9 cellular contexts compared by ENCODE assay signal in the genomic region with DNA sequence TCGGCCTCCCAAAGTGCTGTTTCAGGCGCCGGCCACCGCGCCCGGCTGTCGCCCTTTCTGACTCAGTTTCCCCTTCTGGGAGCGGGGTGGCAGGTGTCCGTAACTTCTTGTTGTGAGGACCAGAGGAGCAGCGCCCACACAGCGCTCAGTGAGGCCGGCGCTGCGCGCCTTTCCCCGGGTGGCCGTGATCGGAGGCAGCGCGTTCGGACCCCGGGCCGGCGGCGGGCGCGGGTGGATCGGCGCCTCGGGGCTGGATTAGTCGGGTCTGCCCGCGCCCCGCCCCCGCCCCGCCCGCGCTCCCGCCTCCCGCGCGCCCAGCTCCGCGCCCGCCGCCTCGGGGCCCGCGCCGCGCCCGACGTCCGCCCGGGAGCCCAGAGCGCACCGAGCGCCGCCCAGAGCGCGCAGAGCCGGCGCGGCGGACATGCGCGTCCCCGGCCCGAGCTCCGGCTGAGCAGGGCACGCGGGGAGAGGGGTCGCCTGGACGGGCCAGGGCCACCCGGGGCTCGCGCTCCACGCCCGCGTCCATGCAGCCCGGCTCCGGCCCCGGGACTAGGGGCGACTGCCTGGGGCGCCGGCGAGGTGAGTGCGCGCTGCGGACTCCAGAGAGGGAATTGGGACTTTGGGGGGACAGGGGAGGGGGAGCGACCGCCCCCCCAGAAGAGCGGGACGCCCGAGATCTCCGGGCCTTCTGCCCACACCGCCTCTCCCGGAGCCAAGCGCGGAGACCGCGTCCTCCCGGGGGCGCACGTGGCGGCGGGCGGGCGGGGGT. TPM values are rescaled to one million over a fixed set of nuclear protein-coding genes. Genes with fewer than 3 reads are reported as not detected.
DNase-seq lines count a peak whose midpoint lies in the region; ATAC-seq and TF ChIP-seq lines count a peak whose summit lies in the region.
"Had no signal": no experiment of that assay in that cellular context is flagged by ENCODE, and none has a peak within 500 bp of the region (broad histone marks: within the 10 kb centered on the region; RNA-seq: fewer than 3 reads in every experiment).

No MANE protein-coding gene starts in this region.

- H3K4me1 Mint-ChIP-seq in CD14-positive monocyte (peaks cover 24% of the 10 kb centered on the region), GM23338 (peaks cover 7% of the 10 kb centered on the region)

- DNase-seq in CD14-positive monocyte (ENCODE audit: low spot score) (no peak), GM23338 (ENCODE audit: low spot score) (peak; percentile 79), NCI-H510A (lab: John Stamatoyannopoulos, UW) (peak; percentile 77), fibroblast of the aortic adventitia (ENCODE audit: low read depth) (no peak), upper lobe of right lung (no peak)
- DNase-seq in activated T-cell treated with anti-CD3 and anti-CD28 coated beads, Interleukin-2, amount 50 U/mL, for 1 hour, result peak; percentile 53

- peak; percentile 39 for TF ChIP-seq RAD21 in neural cell (conservative IDR thresholded peaks at IDR 0.05)

- TF ChIP-seq EP300 in neural cell (conservative IDR thresholded peaks at IDR 0.05; ENCODE audit: poor library complexity, severe bottlenecking), result no peak

- H3K4me2 ChIP-seq in GM23338, result peak overlapping the region; percentile 96
- no peak overlapping the region for H3K4me2 ChIP-seq in neural cell (ENCODE audit: low read length)

- H3K36me3 ChIP-seq in GM23338 (ENCODE audit: insufficient read depth) (no peaks in the 10 kb centered on the region), neural cell (ENCODE audit: insufficient read depth, low read length) (no peaks in the 10 kb centered on the region), upper lobe of right lung (no peaks in the 10 kb centered on the region)

- H3K4me1 ChIP-seq in GM23338 (ENCODE audit: insufficient read depth), result no peaks in the 10 kb centered on the region; the same call in 1 of the 2 replicates
- H3K4me1 ChIP-seq in upper lobe of right lung, result peaks cover 9% of the 10 kb centered on the region

- TF ChIP-seq CTCF in CD14-positive monocyte (IDR thresholded peaks at IDR 0.05) (no peak), GM23338 (conservative IDR thresholded peaks at IDR 0.05; ENCODE audit: low read depth in 2 of 2) (peak; percentile 6 to 31; a peak in 2 of 4 replicates), fibroblast of the aortic adventitia (IDR thresholded peaks at IDR 0.05; ENCODE audit: insufficient read depth, low read length) (no peak), neural cell (IDR thresholded peaks at IDR 0.05; ENCODE audit: poor library complexity, severe bottlenecking) (no peak), upper lobe of right lung (IDR thresholded peaks at IDR 0.05) (no peak)

- peak overlapping the region; percentile 65 to 86 for H3K4me3 Mint-ChIP-seq in CD14-positive monocyte
- peak overlapping the region; percentile 86 for H3K4me3 Mint-ChIP-seq in GM23338

- H3K9me2 ChIP-seq in GM23338 (ENCODE audit: insufficient read depth) (no peaks in the 10 kb centered on the region), neural cell (ENCODE audit: insufficient read depth, low read length) (no peaks in the 10 kb centered on the region)

- H3K27ac ChIP-seq in GM23338 (ENCODE audit: low read depth) (no peak overlapping the region), neural cell (ENCODE audit: low read length) (peak overlapping the region; percentile 58), upper lobe of right lung (no peak overlapping the region)

- intact Hi-C loops in CD14-positive monocyte (cut with micrococcal nuclease), result no loop called here
- intact Hi-C loops in upper lobe of right lung (cut with DNase I), result no loop called here

- peaks cover 37% of the 10 kb centered on the region for H3K27me3 ChIP-seq in GM23338 (ENCODE audit: insufficient read depth)
- H3K27me3 ChIP-seq in neural cell (ENCODE audit: insufficient read depth, low read depth, low read length), result no peaks in the 10 kb centered on the region
- H3K27me3 ChIP-seq in upper lobe of right lung, result no peaks in the 10 kb centered on the region

- H3K79me2 ChIP-seq in GM23338 (replicated peaks; ENCODE audit: insufficient read depth) (peaks cover 32% of the 10 kb centered on the region), neural cell (replicated peaks; ENCODE audit: insufficient read depth, low read length) (peaks cover 30% of the 10 kb centered on the region)

- H3K9me3 ChIP-seq in neural cell (ENCODE audit: low read length), result no peaks in the 10 kb centered on the region
- H3K9me3 ChIP-seq in upper lobe of right lung, result no peaks in the 10 kb centered on the region

- ATAC-seq in GM23338 (peak; percentile 24), upper lobe of right lung (peak; percentile 75), GM18520 (IDR thresholded peaks at IDR 0.05; ENCODE audit: unreplicated experiment) (no peak)

- peaks cover 0 to 12% (median 2%) of the 10 kb centered on the region in 7 donors for H3K9me3 Mint-ChIP-seq in CD14-positive monocyte
- no peaks in the 10 kb centered on the region; the same call in 2 of the 3 replicates for H3K9me3 Mint-ChIP-seq in GM23338

- H3K27ac Mint-ChIP-seq in CD14-positive monocyte (no peak overlapping the region), GM23338 (no peak overlapping the region)

- peaks cover 11 to 16% of the 10 kb centered on the region in 2 donors for H3K36me3 Mint-ChIP-seq in CD14-positive monocyte
- peaks cover 4% of the 10 kb centered on the region for H3K36me3 Mint-ChIP-seq in GM23338 (ENCODE audit: low read depth)

- H2AFZ ChIP-seq in GM23338, result no peak overlapping the region
- no peak overlapping the region for H2AFZ ChIP-seq in neural cell (ENCODE audit: low read depth, low read length)

- H3K27me3 Mint-ChIP-seq in CD14-positive monocyte (ENCODE audit: low read depth in 3 of 3), result peaks cover 24 to 40% (median 34%) of the 10 kb centered on the region in 3 donors
- H3K27me3 Mint-ChIP-seq in GM23338 (ENCODE audit: insufficient read depth, low read depth, poor library complexity), result peaks cover 37% of the 10 kb centered on the region

- H3F3A ChIP-seq in GM23338 (replicated peaks; ENCODE audit: low read depth) (0 out of 2 replicates have a peak, but pooled peaks cover 4% of the 10 kb centered on the region), neural cell (ENCODE audit: insufficient read depth, low read length, poor library complexity, severe bottlenecking) (no peaks in the 10 kb centered on the region)

- H3K4me3 ChIP-seq in GM23338 (peak overlapping the region; percentile 96), fibroblast of the aortic adventitia (ENCODE audit: low read depth, low read length) (peak overlapping the region; percentile 72), neural cell (ENCODE audit: low read length) (peak overlapping the region; percentile 78), upper lobe of right lung (peak overlapping the region; percentile 60)

- H4K20me1 ChIP-seq in GM23338 (replicated peaks; ENCODE audit: insufficient read depth), result peaks cover 7% of the 10 kb centered on the region
- peaks cover 9% of the 10 kb centered on the region for H4K20me1 ChIP-seq in neural cell (ENCODE audit: insufficient read depth)

- peak overlapping the region; percentile 81 for H3K9ac ChIP-seq in neural cell (ENCODE audit: low read length)

TF ChIP-seq in GM23338, 12 proteins besides CTCF, POLR2A, EP300 and RAD21:
- TF ChIP-seq CREB1 (CRISPR knock-in tag; IDR thresholded peaks at IDR 0.05; ENCODE audit: low read depth) (no peak), POLR2AphosphoS5 (IDR thresholded peaks at IDR 0.05; ENCODE audit: low read depth) (peak; percentile 61)

TF ChIP-seq in neural cell, 6 proteins besides CTCF, POLR2A, EP300 and RAD21:
- TF ChIP-seq EZH2 (IDR thresholded peaks at IDR 0.05; ENCODE audit: borderline replicate concordance, insufficient read depth, low read length, poor library complexity, severe bottlenecking) (no peak), SMC3 (conservative IDR thresholded peaks at IDR 0.05; ENCODE audit: poor library complexity) (peak; percentile 29), TAF1 (IDR thresholded peaks at IDR 0.05; ENCODE audit: low read depth) (no peak), MXI1 (conservative IDR thresholded peaks at IDR 0.05; ENCODE audit: poor library complexity, severe bottlenecking) (peak; percentile 87), POLR2AphosphoS5 (IDR thresholded peaks at IDR 0.05) (peak; percentile 82)
- TF ChIP-seq, protein P1, sequence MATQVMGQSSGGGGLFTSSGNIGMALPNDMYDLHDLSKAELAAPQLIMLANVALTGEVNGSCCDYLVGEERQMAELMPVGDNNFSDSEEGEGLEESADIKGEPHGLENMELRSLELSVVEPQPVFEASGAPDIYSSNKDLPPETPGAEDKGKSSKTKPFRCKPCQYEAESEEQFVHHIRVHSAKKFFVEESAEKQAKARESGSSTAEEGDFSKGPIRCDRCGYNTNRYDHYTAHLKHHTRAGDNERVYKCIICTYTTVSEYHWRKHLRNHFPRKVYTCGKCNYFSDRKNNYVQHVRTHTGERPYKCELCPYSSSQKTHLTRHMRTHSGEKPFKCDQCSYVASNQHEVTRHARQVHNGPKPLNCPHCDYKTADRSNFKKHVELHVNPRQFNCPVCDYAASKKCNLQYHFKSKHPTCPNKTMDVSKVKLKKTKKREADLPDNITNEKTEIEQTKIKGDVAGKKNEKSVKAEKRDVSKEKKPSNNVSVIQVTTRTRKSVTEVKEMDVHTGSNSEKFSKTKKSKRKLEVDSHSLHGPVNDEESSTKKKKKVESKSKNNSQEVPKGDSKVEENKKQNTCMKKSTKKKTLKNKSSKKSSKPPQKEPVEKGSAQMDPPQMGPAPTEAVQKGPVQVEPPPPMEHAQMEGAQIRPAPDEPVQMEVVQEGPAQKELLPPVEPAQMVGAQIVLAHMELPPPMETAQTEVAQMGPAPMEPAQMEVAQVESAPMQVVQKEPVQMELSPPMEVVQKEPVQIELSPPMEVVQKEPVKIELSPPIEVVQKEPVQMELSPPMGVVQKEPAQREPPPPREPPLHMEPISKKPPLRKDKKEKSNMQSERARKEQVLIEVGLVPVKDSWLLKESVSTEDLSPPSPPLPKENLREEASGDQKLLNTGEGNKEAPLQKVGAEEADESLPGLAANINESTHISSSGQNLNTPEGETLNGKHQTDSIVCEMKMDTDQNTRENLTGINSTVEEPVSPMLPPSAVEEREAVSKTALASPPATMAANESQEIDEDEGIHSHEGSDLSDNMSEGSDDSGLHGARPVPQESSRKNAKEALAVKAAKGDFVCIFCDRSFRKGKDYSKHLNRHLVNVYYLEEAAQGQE (IDR thresholded peaks at IDR 0.05; ENCODE audit: borderline replicate concordance), result no peak

RNA-seq across cellular contexts. Expression of a gene that starts 50.5 kb away (rescaled TPM):
- polyA plus RNA-seq in CD14-positive monocyte, result not detected
- total RNA-seq in GM23338 (2014; rRNA removed; shearing (Covaris generic)), result 1.7 TPM in 1 of 2 replicates, not detected in the other
- polyA plus RNA-seq in GM23338 (2016; fragmentation: Nextera tagmentation; extraction: Ambion mirVana), result not detected in 2 replicates
- not detected in 2 replicates for total RNA-seq in fibroblast of the aortic adventitia (ENCODE audit: low replicate concordance)
- not detected in 2 replicates for polyA plus RNA-seq in neural cell
- polyA minus RNA-seq in neural cell, result not detected in 2 replicates
- total RNA-seq in upper lobe of right lung, result 1.8 TPM

RNA-seq across cellular contexts. Expression of a gene that starts 58.7 kb away (rescaled TPM):
- polyA plus RNA-seq in CD14-positive monocyte, result not detected
- total RNA-seq in GM23338 (2014; rRNA removed; shearing (Covaris generic)), result 1.7 and 3.0 TPM in 2 replicates
- polyA plus RNA-seq in GM23338 (2016; fragmentation: Nextera tagmentation; extraction: Ambion mirVana), result 1.1 and 2.3 TPM in 2 replicates
- total RNA-seq in fibroblast of the aortic adventitia (ENCODE audit: low replicate concordance), result not detected in 2 replicates
- not detected in 2 replicates for polyA plus RNA-seq in neural cell
- polyA minus RNA-seq in neural cell, result not detected in 2 replicates
- 0.55 TPM for total RNA-seq in upper lobe of right lung
- total RNA-seq: subcutaneous adipose tissue had no signal

Comparison
In these comparisons a context has a peak if more than half of its experiments do, and no peak if none do; other contexts are left out.
1. DNase-seq: peak in GM23338 (single experiment), NCI-H510A (single experiment) and activated T-cell treated with anti-CD3 and anti-CD28 coated beads, Interleukin-2, amount 50 U/mL, for 1 hour (single experiment); none in CD14-positive monocyte (single experiment), fibroblast of the aortic adventitia (single experiment) and upper lobe of right lung (single experiment).
2. CTCF ChIP-seq: peak in GM23338 (2 of 2); none in CD14-positive monocyte (single experiment), fibroblast of the aortic adventitia (single experiment), neural cell (single experiment) and upper lobe of right lung (single experiment).
3. Peak in every context shown above with its lines, with median percentiles within 50 percentile points of each other: H3K4me3 ChIP-seq.